In genomic region chr17:77741109-77741508, GRCh38 we compare ENCODE assay signal across 8 cellular contexts.
DNase-seq lines count a peak whose midpoint lies in the region; ATAC-seq, FAIRE-seq and TF ChIP-seq lines count a peak whose summit lies in the region.

No MANE protein-coding gene starts in this region.

- peak; percentile 9 for DNase-seq in GM12865 (ENCODE audit: low read depth)
- peak; percentile 29 for DNase-seq in RWPE2 (ENCODE audit: low spot score)
- no peak for DNase-seq in bronchial epithelial cell (ENCODE audit: low read depth)
- no peak for DNase-seq in psoas muscle
- DNase-seq in NCI-H1417 (lab: John Stamatoyannopoulos, UW): no peak
- DNase-seq in hippocampal formation (lab: John Stamatoyannopoulos, UW): no peak

- ATAC-seq in RWPE2 (ENCODE audit: low read depth) (no peak), psoas muscle (no peak), GM19324 (IDR thresholded peaks at IDR 0.05; ENCODE audit: low FRiP score, unreplicated experiment) (no peak), HG02938 (IDR thresholded peaks at IDR 0.05; ENCODE audit: unreplicated experiment) (no peak)

- intact Hi-C loops in psoas muscle (cut with DNase I): no loop called here

- 57 to 73% (median 59%) methylated on average over 8 of the region's 8 CpGs for WGBS in psoas muscle, 3 donors

- no peaks in the 10 kb centered on the region for H3K36me3 ChIP-seq in RWPE2 (ENCODE audit: low read depth)
- no peaks in the 10 kb centered on the region for H3K36me3 ChIP-seq in bronchial epithelial cell (ENCODE audit: control insufficient read depth, insufficient read depth, low read length)
- no peaks in the 10 kb centered on the region for H3K36me3 ChIP-seq in psoas muscle (ENCODE audit: insufficient read depth in 1 of 2, low read depth in 1 of 2)

- TF ChIP-seq CTCF in GM12865 (IDR thresholded peaks at IDR 0.05; ENCODE audit: insufficient read depth, low read depth, low read length, missing control alignments): peak; percentile 44
- no peak for TF ChIP-seq CTCF in RWPE2 (IDR thresholded peaks at IDR 0.05; ENCODE audit: poor library complexity, severe bottlenecking)
- peak; percentile 9 for TF ChIP-seq CTCF in bronchial epithelial cell (IDR thresholded peaks at IDR 0.05; ENCODE audit: insufficient read depth, low read length, severe bottlenecking)
- peak; percentile 9 for TF ChIP-seq CTCF in psoas muscle (IDR thresholded peaks at IDR 0.05)

- H3K4me3 ChIP-seq in GM12865 (ENCODE audit: low read depth, low read length) (no peak overlapping the region), RWPE2 (ENCODE audit: severe bottlenecking) (no peak overlapping the region), bronchial epithelial cell (ENCODE audit: low read depth, low read length) (no peak overlapping the region), psoas muscle (no peak overlapping the region)

- H3K9me3 ChIP-seq in RWPE2 (ENCODE audit: severe bottlenecking): no peaks in the 10 kb centered on the region
- no peaks in the 10 kb centered on the region for H3K9me3 ChIP-seq in psoas muscle

- H3K27me3 ChIP-seq in RWPE2 (ENCODE audit: insufficient read depth, poor library complexity, severe bottlenecking) (peaks cover 26% of the 10 kb centered on the region), bronchial epithelial cell (ENCODE audit: control insufficient read depth, insufficient read depth, low read length) (no peaks in the 10 kb centered on the region), psoas muscle (ENCODE audit: insufficient read depth in 3 of 3, low read length in 2 of 3) (peaks cover 0 to 27% (median 4%) of the 10 kb centered on the region in 3 donors)

- no peak overlapping the region for H3K27ac ChIP-seq in RWPE2 (ENCODE audit: poor library complexity, severe bottlenecking)
- H3K27ac ChIP-seq in psoas muscle: no peak overlapping the region

- H3K4me1 ChIP-seq in RWPE2 (ENCODE audit: insufficient read depth, poor library complexity, severe bottlenecking) (no peaks in the 10 kb centered on the region), psoas muscle (no peaks in the 10 kb centered on the region)

- no peak for FAIRE-seq in bronchial epithelial cell (lab: Jason Lieb, UNC)

Comparison
In these comparisons a context has a peak if more than half of its experiments do, and no peak if none do; other contexts are left out.
1. DNase-seq: peak in GM12865 (single experiment) and RWPE2 (single experiment); none in bronchial epithelial cell (single experiment), psoas muscle (0 of 2), NCI-H1417 (0 of 3) and hippocampal formation (0 of 2).